In genomic region chrX:40278340-40279090, GRCh38 we compare ENCODE assay signal across 9 cellular contexts.
DNase-seq lines count a peak whose midpoint lies in the region; ATAC-seq and TF ChIP-seq lines count a peak whose summit lies in the region.
"Had no signal": no experiment of that assay in that cellular context is flagged by ENCODE, and none has a peak within 500 bp of the region (broad histone marks: within the 10 kb centered on the region; RNA-seq: fewer than 3 reads in every experiment).

No MANE protein-coding gene starts in this region.

- peak; percentile 63 for DNase-seq in activated naive CD4-positive, alpha-beta T cell treated with Interleukin-2 at 50 U/mL for 16 hours
- no peak for DNase-seq in activated naive CD4-positive, alpha-beta T cell treated with anti-CD3 and anti-CD28 coated beads, Interleukin-2, amount 50 U/mL, for 16 hours
- peak; percentile 40 to 55 for DNase-seq in activated T-cell treated with anti-CD3 and anti-CD28 coated beads, Interleukin-2, amount 50 U/mL, for 72 hours
- DNase-seq in islet precursor cell (peak; percentile 97), upper lobe of right lung (no peak), NCI-H2107 treated with DMSO at 0.1 percent for 48 hours (lab: John Stamatoyannopoulos, UW; ENCODE audit: unreplicated experiment) (no peak), midbrain (lab: John Stamatoyannopoulos, UW) (no peak)
- DNase-seq: NCI-H1105 had no signal

- intact Hi-C loops in upper lobe of right lung (cut with DNase I) = no loop called here

- H3K4me1 ChIP-seq in upper lobe of right lung = no peaks in the 10 kb centered on the region

- peak overlapping the region; percentile 56 for H3K27ac Mint-ChIP-seq in activated T-cell treated with anti-CD3 and anti-CD28 coated beads, Interleukin-2, amount 50 U/mL, for 72 hours

- no peak overlapping the region for H3K27ac ChIP-seq in upper lobe of right lung

- H3K36me3 Mint-ChIP-seq in activated T-cell treated with anti-CD3 and anti-CD28 coated beads, Interleukin-2, amount 50 U/mL, for 72 hours (ENCODE audit: insufficient read depth in 2 of 2) = peaks cover 0 to 1% of the 10 kb centered on the region in 2 donors

- no peak for TF ChIP-seq CTCF in upper lobe of right lung (IDR thresholded peaks at IDR 0.05)

- H3K4me1 Mint-ChIP-seq in activated T-cell treated with anti-CD3 and anti-CD28 coated beads, Interleukin-2, amount 50 U/mL, for 72 hours (ENCODE audit: low read depth) = peaks cover 36% of the 10 kb centered on the region

- no peak overlapping the region for H3K4me3 ChIP-seq in upper lobe of right lung

- H3K4me3 Mint-ChIP-seq in activated T-cell treated with anti-CD3 and anti-CD28 coated beads, Interleukin-2, amount 50 U/mL, for 72 hours = peak overlapping the region; percentile 42 to 55

- H3K27me3 Mint-ChIP-seq in activated T-cell treated with anti-CD3 and anti-CD28 coated beads, Interleukin-2, amount 50 U/mL, for 72 hours (ENCODE audit: low read depth) = peaks cover 11% of the 10 kb centered on the region

- H3K9me3 ChIP-seq in upper lobe of right lung = no peaks in the 10 kb centered on the region

- H3K36me3 ChIP-seq in upper lobe of right lung = no peaks in the 10 kb centered on the region

- peak; percentile 79 to 82 for ATAC-seq in activated T-cell treated with anti-CD3 and anti-CD28 coated beads, Interleukin-2, amount 50 U/mL, for 72 hours (replicated peaks in 1 of 2)
- peak; percentile 36 for ATAC-seq in upper lobe of right lung
- no peak for ATAC-seq in HG02852 (IDR thresholded peaks at IDR 0.05; ENCODE audit: unreplicated experiment)

- H3K9me3 Mint-ChIP-seq in activated T-cell treated with anti-CD3 and anti-CD28 coated beads, Interleukin-2, amount 50 U/mL, for 72 hours = peaks cover 0 to 2% of the 10 kb centered on the region in 2 donors

- no peaks in the 10 kb centered on the region for H3K27me3 ChIP-seq in upper lobe of right lung

Comparison
In these comparisons a context has a peak if more than half of its experiments do, and no peak if none do; other contexts are left out.
1. DNase-seq: peak in activated naive CD4-positive, alpha-beta T cell treated with Interleukin-2 at 50 U/mL for 16 hours (single experiment), activated T-cell treated with anti-CD3 and anti-CD28 coated beads, Interleukin-2, amount 50 U/mL, for 72 hours (2 of 2) and islet precursor cell (single experiment); none in activated naive CD4-positive, alpha-beta T cell treated with anti-CD3 and anti-CD28 coated beads, Interleukin-2, amount 50 U/mL, for 16 hours (single experiment), upper lobe of right lung (single experiment), NCI-H2107 treated with DMSO at 0.1 percent for 48 hours (single experiment) and midbrain (single experiment).